38 cellular contexts compared by ENCODE assay signal in the genomic region with DNA sequence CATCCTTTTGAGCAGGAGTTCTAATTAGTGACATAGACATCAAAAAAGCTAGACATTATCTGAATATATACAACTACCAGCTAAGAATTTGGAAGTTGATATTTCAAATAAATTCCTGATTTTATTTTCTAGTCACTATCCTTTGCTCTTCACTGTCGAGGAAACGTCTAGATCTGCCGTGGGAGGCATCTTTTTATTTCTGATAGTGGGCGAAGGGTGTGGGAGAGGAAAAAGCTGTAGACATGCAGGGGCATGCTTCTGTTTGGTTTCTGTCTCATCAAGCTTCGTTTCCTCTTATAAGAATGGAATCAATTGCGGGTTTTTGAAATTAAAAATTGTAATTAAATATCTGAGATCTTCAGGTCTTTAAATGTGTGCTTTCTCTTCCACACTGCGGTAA. TPM values are rescaled to one million over a fixed set of nuclear protein-coding genes. Genes with fewer than 3 reads are reported as not detected.
"Had no signal": no experiment of that assay in that cellular context is flagged by ENCODE, and none has a peak within 500 bp of the region (broad histone marks: within the 10 kb centered on the region; RNA-seq: fewer than 3 reads in every experiment).

No MANE protein-coding gene starts in this region.

- H3K27me3 ChIP-seq: adrenal gland, body of pancreas, brain microvascular endothelial cell, breast epithelium, cardiac muscle cell had no signal

- FAIRE-seq: astrocyte, TTC549 had no signal

- H3K9me3 ChIP-seq: adrenal gland had no signal

- DNase-seq: activated B cell treated with CpG ODN at 0.5 μM for 24 hours; activated CD4-positive, alpha-beta memory T cell treated with anti-CD3 and anti-CD28 coated beads for 36 hours; activated CD4-positive, alpha-beta T cell treated with anti-CD3 and anti-CD28 coated beads for 4 hours; activated CD4-positive, alpha-beta T cell treated with anti-CD3 and anti-CD28 coated beads, Interleukin-2, amount 10 ng/mL, durations not matched to agents 24 days and 14 days; activated CD4-positive, alpha-beta T cell treated with anti-CD3 and anti-CD28 coated beads, Interleukin-2, amount 50 U/mL, for 1 hour; activated CD4-positive, alpha-beta T cell treated with anti-CD3 and anti-CD28 coated beads, Interleukin-2, amount 50 U/mL, for 4 hours; activated CD4-positive, CD25-positive, alpha-beta regulatory T cell treated with anti-CD3 and anti-CD28 coated beads, Interleukin-2, amount 50 U/mL, for 72 hours; activated CD8-positive, alpha-beta memory T cell treated with anti-CD3 and anti-CD28 coated beads, Interleukin-2, amount 50 U/mL, for 4 hours; activated CD8-positive, alpha-beta T cell treated with anti-CD3 and anti-CD28 coated beads for 36 hours; activated effector memory CD4-positive, alpha-beta T cell treated with anti-CD3 and anti-CD28 coated beads, Interleukin-2, amount 50 U/mL, for 16 hours; activated gamma-delta T cell treated with Interleukin-2 at 50 U/mL for 16 hours; activated naive CD4-positive, alpha-beta T cell; activated naive CD4-positive, alpha-beta T cell treated with anti-CD3 and anti-CD28 coated beads for 36 hours; activated naive CD4-positive, alpha-beta T cell treated with anti-CD3 and anti-CD28 coated beads, Interleukin-2, amount 50 U/mL, for 16 hours; activated naive CD8-positive, alpha-beta T cell treated with anti-CD3 and anti-CD28 coated beads for 36 hours; activated T-cell treated with anti-CD3 and anti-CD28 coated beads for 4 hours; activated T-cell treated with anti-CD3 and anti-CD28 coated beads, Interleukin-2, amount 50 U/mL, for 1 hour; activated T-cell treated with anti-CD3 and anti-CD28 coated beads, Interleukin-2, amount 50 U/mL, for 4 hours; activated T-cell treated with anti-CD3 and anti-CD28 coated beads, Interleukin-2, amount 50 U/mL, for 72 hours; adrenal gland; amniotic stem cell; aorta; body of pancreas; brain microvascular endothelial cell; cerebellar nuclear complex; T-helper 1 cell; T-helper 2 cell; T-helper 9 cell had no signal

- H3K27ac ChIP-seq: adrenal gland, body of pancreas, brain microvascular endothelial cell, breast epithelium, cardiac muscle cell, VCaP had no signal

- H3K36me3 ChIP-seq: adrenal gland, brain microvascular endothelial cell, breast epithelium, cardiac muscle cell had no signal

- H3K4me1 ChIP-seq: adrenal gland, body of pancreas, breast epithelium had no signal

- H3K4me3 ChIP-seq: adrenal gland, body of pancreas, breast epithelium, cardiac muscle cell had no signal

RNA-seq across cellular contexts. Expression of a gene that starts 16.2 kb away (rescaled TPM):
- total RNA-seq: activated B cell treated with CpG ODN at 0.5 μM for 24 hours; activated CD4-positive, alpha-beta memory T cell treated with anti-CD3 and anti-CD28 coated beads for 36 hours; activated CD4-positive, alpha-beta T cell treated with anti-CD3 and anti-CD28 coated beads, Interleukin-2, amount 10 ng/mL, durations not matched to agents 24 days and 14 days; activated CD8-positive, alpha-beta memory T cell treated with anti-CD3 and anti-CD28 coated beads for 36 hours; activated CD8-positive, alpha-beta T cell treated with anti-CD3 and anti-CD28 coated beads for 36 hours; activated naive CD4-positive, alpha-beta T cell treated with anti-CD3 and anti-CD28 coated beads for 36 hours; activated naive CD4-positive, alpha-beta T cell treated with anti-CD3 and anti-CD28 coated beads, Interleukin-2, amount 50 U/mL, for 72 hours; activated naive CD8-positive, alpha-beta T cell treated with anti-CD3 and anti-CD28 coated beads for 36 hours; activated T-cell treated with anti-CD3 and anti-CD28 coated beads, Interleukin-2, amount 50 U/mL, for 4 hours; activated T-cell treated with anti-CD3 and anti-CD28 coated beads, Interleukin-2, amount 50 U/mL, for 72 hours; activated T-helper 1 cell treated with anti-CD3 and anti-CD28 coated beads, Interleukin-12 subunit alpha, Interleukin-12 subunit beta, Interleukin-2, Interleukin-4 antibody, amounts not matched to agents 30 ng/mL and 10 ng/mL and 1 ng/mL, durations not matched to agents 14 hours and 24 hours and 36 hours; activated T-helper 17 cell treated with anti-CD3 and anti-CD28 coated beads, Interleukin-2, amount 50 U/mL, for 72 hours; adrenal gland; aorta; astrocyte; breast epithelium; chondrocyte had no signal
